Comparison of ENCODE assay signal across 1 cellular context in genomic region chr6:33262490-33262889, GRCh38. TPM values are rescaled to one million over a fixed set of nuclear protein-coding genes. Genes with fewer than 3 reads are reported as not detected.
"Had no signal": no experiment of that assay in that cellular context is flagged by ENCODE, and none has a peak within 500 bp of the region (broad histone marks: within the 10 kb centered on the region; RNA-seq: fewer than 3 reads in every experiment).

No MANE protein-coding gene starts in this region.

RNA-seq across cellular contexts. Expression of gene B3GALT4, which starts 14.4 kb away (rescaled TPM):
- total RNA-seq: H4 had no signal
